In genomic region chr5:171308453-171309275, GRCh38 we compare ENCODE assay signal across 10 cellular contexts. TPM values are rescaled to one million over a fixed set of nuclear protein-coding genes. Genes with fewer than 3 reads are reported as not detected.
A peak's percentile ranks its signal among the peaks of the same experiment; 100 is the strongest.
DNase-seq lines count a peak whose midpoint lies in the region; ATAC-seq, FAIRE-seq and TF ChIP-seq lines count a peak whose summit lies in the region.
"Had no signal": no experiment of that assay in that cellular context is flagged by ENCODE, and none has a peak within 500 bp of the region (broad histone marks: within the 10 kb centered on the region; RNA-seq: fewer than 3 reads in every experiment).

Gene TLX3 (plus strand): TSS chr5:171309248. CDS start chr5:171309366, 118 bp downstream.

- no peak for FAIRE-seq in endothelial cell of umbilical vein (lab: Jason Lieb, UNC)
- FAIRE-seq: A204.1 had no signal

- peaks cover 3% of the 10 kb centered on the region for H3K36me3 Mint-ChIP-seq in T-helper 1 cell treated with Interleukin-12 subunit alpha and Interleukin-12 subunit beta and Interleukin-4 antibody, amounts not matched to agents 30 μg/mL and 1 μg/mL, for 36 hours (ENCODE audit: low read depth)

- H3K9me1 ChIP-seq in endothelial cell of umbilical vein (replicated peaks; ENCODE audit: control insufficient read depth, extremely low read depth, insufficient read depth, low read length) = no peaks in the 10 kb centered on the region

- TF ChIP-seq CTCF in endothelial cell of umbilical vein (IDR thresholded peaks at IDR 0.05; ENCODE audit: extremely low read depth in 1 of 2, insufficient read depth in 1 of 2, low read depth in 1 of 2, low read length in 2 of 2) = no peak

- no peaks in the 10 kb centered on the region for H3K9me3 Mint-ChIP-seq in T-helper 1 cell treated with Interleukin-12 subunit alpha and Interleukin-12 subunit beta and Interleukin-4 antibody, amounts not matched to agents 30 μg/mL and 1 μg/mL, for 36 hours

- no peak within 1 kb of the TSS for H3K27ac ChIP-seq in endothelial cell of umbilical vein (ENCODE audit: insufficient read depth, low read depth, low read length)

- peaks cover 9% of the 10 kb centered on the region for H3K4me1 Mint-ChIP-seq in T-helper 1 cell treated with Interleukin-12 subunit alpha and Interleukin-12 subunit beta and Interleukin-4 antibody, amounts not matched to agents 30 μg/mL and 1 μg/mL, for 36 hours (ENCODE audit: low read depth)

- H3K9me3 ChIP-seq in endothelial cell of umbilical vein (replicated peaks; ENCODE audit: control insufficient read depth, insufficient read depth, low read length) = no peaks in the 10 kb centered on the region

- H2AFZ ChIP-seq in endothelial cell of umbilical vein (ENCODE audit: low read depth, low read length) = no peak within 1 kb of the TSS

- CTCF ChIA-PET in endothelial cell of umbilical vein (lab: Charles Lee) = interaction anchor here (2.0 kb wide), 1 partner anchor 101 kb away, joined by 8 read pairs; no protein-coding TSS in a partner anchor

- TF ChIP-seq POLR2A in endothelial cell of umbilical vein (IDR thresholded peaks at IDR 0.05; ENCODE audit: low read depth, low read length) = no peak

- no peaks in the 10 kb centered on the region for H3K36me3 ChIP-seq in endothelial cell of umbilical vein (ENCODE audit: control insufficient read depth in 2 of 2, extremely low read depth in 1 of 2, insufficient read depth in 2 of 2, low read length in 2 of 2)

- DNase-seq in T-helper 1 cell (no peak), NCI-H510A (lab: John Stamatoyannopoulos, UW) (peak; percentile 84), endothelial cell of umbilical vein (ENCODE audit: low read depth, low spot score) (peak; percentile 11), renal cortical epithelial cell (ENCODE audit: low read depth) (peak; percentile 17), NOMO-1 treated with dmso at 0.1 percent for 144 hours (lab: John Stamatoyannopoulos, UW; ENCODE audit: unreplicated experiment) (no peak), NCI-H1105 treated with DMSO at 0.1 percent for 48 hours (lab: John Stamatoyannopoulos, UW) (no peak)

- H3K27ac Mint-ChIP-seq in T-helper 1 cell treated with Interleukin-12 subunit alpha and Interleukin-12 subunit beta and Interleukin-4 antibody, amounts not matched to agents 30 μg/mL and 1 μg/mL, for 36 hours = peak within 1 kb of the TSS; percentile 77

- dilution Hi-C loops in endothelial cell of umbilical vein (cut with MboI; ENCODE audit: extremely low pct_ligation_motif_present, low sequenced_read_pairs) = no loop called here

- no peak within 1 kb of the TSS for H3K4me3 Mint-ChIP-seq in T-helper 1 cell treated with Interleukin-12 subunit alpha and Interleukin-12 subunit beta and Interleukin-4 antibody, amounts not matched to agents 30 μg/mL and 1 μg/mL, for 36 hours
- H3K4me3 Mint-ChIP-seq: memory B cell had no signal

- peaks cover 71% of the 10 kb centered on the region for H3K27me3 Mint-ChIP-seq in T-helper 1 cell treated with Interleukin-12 subunit alpha and Interleukin-12 subunit beta and Interleukin-4 antibody, amounts not matched to agents 30 μg/mL and 1 μg/mL, for 36 hours (ENCODE audit: low read depth)

- no TSS peak for BruUV-seq in endothelial cell of umbilical vein (replicated peaks; lab: Mats Ljungman, UMichigan)

- no peak within 1 kb of the TSS for H3K4me3 ChIP-seq in endothelial cell of umbilical vein (replicated peaks in 1 of 3; ENCODE audit: insufficient read depth in 1 of 3, low read depth in 1 of 3, low read length in 3 of 3)

- H3K79me2 ChIP-seq in endothelial cell of umbilical vein (ENCODE audit: control insufficient read depth, insufficient read depth, low read length) = no peaks in the 10 kb centered on the region

- H3K27me3 ChIP-seq in endothelial cell of umbilical vein (ENCODE audit: control insufficient read depth in 2 of 2, insufficient read depth in 2 of 2, low read length in 2 of 2) = peaks cover 83 to 88% of the 10 kb centered on the region in 2 experiments

- POLR2A ChIA-PET in endothelial cell of umbilical vein (lab: Charles Lee) = no interaction called here

- intact Hi-C loops in endothelial cell of umbilical vein (cut with micrococcal nuclease) = no loop called here

- H3K9ac ChIP-seq in endothelial cell of umbilical vein (replicated peaks; ENCODE audit: extremely low read depth, insufficient read depth, low read length) = no peak within 1 kb of the TSS

- no peak for ATAC-seq in GM21390 (IDR thresholded peaks at IDR 0.05; ENCODE audit: unreplicated experiment)

- peak within 1 kb of the TSS; percentile 8 for H3K4me2 ChIP-seq in endothelial cell of umbilical vein (ENCODE audit: insufficient read depth, low read length)

- H3K4me1 ChIP-seq in endothelial cell of umbilical vein (ENCODE audit: control insufficient read depth, extremely low read depth, insufficient read depth, low read length) = peaks cover 2% of the 10 kb centered on the region

- H4K20me1 ChIP-seq in endothelial cell of umbilical vein (replicated peaks; ENCODE audit: control insufficient read depth, extremely low read depth, insufficient read depth, low read length) = no peaks in the 10 kb centered on the region

TF ChIP-seq in endothelial cell of umbilical vein, 7 proteins besides CTCF, POLR2A, EP300 and RAD21:
- TF ChIP-seq MYC (IDR thresholded peaks at IDR 0.05; ENCODE audit: low read depth, low read length) = no peak
- no peak for TF ChIP-seq POLR2AphosphoS5 (IDR thresholded peaks at IDR 0.05; ENCODE audit: insufficient read depth, low read depth, low read length)
- TF ChIP-seq JUN (IDR thresholded peaks at IDR 0.05; ENCODE audit: borderline replicate concordance, insufficient read depth, insufficient read length, low read depth) = no peak
- TF ChIP-seq GATA2 (IDR thresholded peaks at IDR 0.05; ENCODE audit: insufficient read depth, insufficient read length, low read depth, low read length) = no peak
- TF ChIP-seq FOS (IDR thresholded peaks at IDR 0.05; ENCODE audit: borderline replicate concordance, insufficient read depth, low read length) = no peak
- TF ChIP-seq EZH2 (IDR thresholded peaks at IDR 0.05; ENCODE audit: borderline replicate concordance, low read depth, low read length, severe bottlenecking) = peak; percentile 84

RNA-seq across cellular contexts. Expression of gene TLX3, which starts in this region (rescaled TPM):
- total RNA-seq in endothelial cell of umbilical vein (not detected in 2 replicates), renal cortical epithelial cell (0.35 TPM in 1 of 2 replicates, not detected in the other)
- polyA plus RNA-seq in endothelial cell of umbilical vein = not detected in 2 replicates
- polyA plus RNA-seq in endothelial cell of umbilical vein (2011; cell fraction: cytosol; rRNA removed) = not detected in 2 replicates
- not detected in 2 replicates for polyA plus RNA-seq in endothelial cell of umbilical vein (2011; cell fraction: nucleus; rRNA removed)
- not detected in 2 replicates for polyA plus RNA-seq in endothelial cell of umbilical vein (2012)
- not detected in 2 replicates for polyA minus RNA-seq in endothelial cell of umbilical vein
- polyA minus RNA-seq in endothelial cell of umbilical vein (2011; cell fraction: cytosol; rRNA and poly(A)+ RNA removed) = 5.6 TPM
- not detected in 2 replicates for polyA minus RNA-seq in endothelial cell of umbilical vein (2011; cell fraction: nucleus; rRNA and poly(A)+ RNA removed)

Comparison
In these comparisons a context has a peak if more than half of its experiments do, and no peak if none do; other contexts are left out.
1. Peak in DNase-seq in renal cortical epithelial cell; RNA of the gene not detected or under 1 TPM.
2. DNase-seq: peak in NCI-H510A (single experiment) and endothelial cell of umbilical vein (single experiment); none in T-helper 1 cell (0 of 5), NOMO-1 treated with dmso at 0.1 percent for 144 hours (single experiment) and NCI-H1105 treated with DMSO at 0.1 percent for 48 hours (single experiment).